In genomic region chr3:85360742-85361387, GRCh38 we compare ENCODE assay signal across 9 cellular contexts.
A peak's percentile ranks its signal among the peaks of the same experiment; 100 is the strongest.
DNase-seq lines count a peak whose midpoint lies in the region; ATAC-seq and TF ChIP-seq lines count a peak whose summit lies in the region.
"Had no signal": no experiment of that assay in that cellular context is flagged by ENCODE, and none has a peak within 500 bp of the region (broad histone marks: within the 10 kb centered on the region; RNA-seq: fewer than 3 reads in every experiment).

No MANE protein-coding gene starts in this region.

- H3K27ac Mint-ChIP-seq in activated T-helper 17 cell treated with anti-CD3 and anti-CD28 coated beads, Interleukin-2, amount 50 U/mL, for 72 hours: no peak overlapping the region

- H3K9me3 Mint-ChIP-seq in activated T-helper 17 cell treated with anti-CD3 and anti-CD28 coated beads, Interleukin-2, amount 50 U/mL, for 72 hours: peaks cover 9% of the 10 kb centered on the region

- no peak overlapping the region for H3K27ac ChIP-seq in RWPE1
- H3K27ac ChIP-seq: heart left ventricle had no signal

- no peak overlapping the region for H3K4me3 Mint-ChIP-seq in activated T-helper 17 cell treated with anti-CD3 and anti-CD28 coated beads, Interleukin-2, amount 50 U/mL, for 72 hours

- peak; percentile 22 for DNase-seq in COLO829 (ENCODE audit: low spot score)
- peak; percentile 73 to 78 for DNase-seq in Kasumi-1 (lab: John Stamatoyannopoulos, UW)
- peak; percentile 12 for DNase-seq in RWPE1 (ENCODE audit: low spot score)
- DNase-seq in fibroblast of pulmonary artery (ENCODE audit: low read depth): peak; percentile 13
- peak; percentile 94 for DNase-seq in pons (ENCODE audit: low spot score)

- peak; percentile 43 for TF ChIP-seq CTCF in RWPE1 (conservative IDR thresholded peaks at IDR 0.05; ENCODE audit: low read depth)
- TF ChIP-seq CTCF in fibroblast of pulmonary artery (IDR thresholded peaks at IDR 0.05; ENCODE audit: low read length, missing control alignments): peak; percentile 24

- H3K4me3 ChIP-seq in fibroblast of pulmonary artery (replicated peaks; ENCODE audit: low read depth, low read length): no peak overlapping the region
- H3K4me3 ChIP-seq: heart left ventricle had no signal

- H3K27me3 Mint-ChIP-seq in activated T-helper 17 cell treated with anti-CD3 and anti-CD28 coated beads, Interleukin-2, amount 50 U/mL, for 72 hours: no peaks in the 10 kb centered on the region

- POLR2A ChIA-PET in RWPE1 (lab: Yijun Ruan, JAX; ENCODE audit: low non-redundant PET): no interaction called here

- H3K36me3 Mint-ChIP-seq in activated T-helper 17 cell treated with anti-CD3 and anti-CD28 coated beads, Interleukin-2, amount 50 U/mL, for 72 hours (ENCODE audit: low read depth): no peaks in the 10 kb centered on the region

- ATAC-seq in GM19463 (IDR thresholded peaks at IDR 0.05; ENCODE audit: unreplicated experiment): peak; percentile 70
- no peak for ATAC-seq in activated T-helper 17 cell treated with anti-CD3 and anti-CD28 coated beads, Interleukin-2, amount 50 U/mL, for 72 hours (replicated peaks)
- ATAC-seq in GM21528 (IDR thresholded peaks at IDR 0.05; ENCODE audit: low FRiP score, unreplicated experiment): no peak
- ATAC-seq: heart left ventricle had no signal

- CTCF ChIA-PET in RWPE1 (lab: Yijun Ruan, JAX): no interaction called here

- H3K4me1 Mint-ChIP-seq in activated T-helper 17 cell treated with anti-CD3 and anti-CD28 coated beads, Interleukin-2, amount 50 U/mL, for 72 hours: no peaks in the 10 kb centered on the region

Comparison
In these comparisons a context has a peak if more than half of its experiments do, and no peak if none do; other contexts are left out.
1. DNase-seq: peak in every context shown above with its lines; median percentile 94 in pons; 76 in Kasumi-1; 22 in COLO829; 13 in fibroblast of pulmonary artery; 12 in RWPE1.